Comparison of ENCODE assay signal across 1 cellular context in the genomic region with DNA sequence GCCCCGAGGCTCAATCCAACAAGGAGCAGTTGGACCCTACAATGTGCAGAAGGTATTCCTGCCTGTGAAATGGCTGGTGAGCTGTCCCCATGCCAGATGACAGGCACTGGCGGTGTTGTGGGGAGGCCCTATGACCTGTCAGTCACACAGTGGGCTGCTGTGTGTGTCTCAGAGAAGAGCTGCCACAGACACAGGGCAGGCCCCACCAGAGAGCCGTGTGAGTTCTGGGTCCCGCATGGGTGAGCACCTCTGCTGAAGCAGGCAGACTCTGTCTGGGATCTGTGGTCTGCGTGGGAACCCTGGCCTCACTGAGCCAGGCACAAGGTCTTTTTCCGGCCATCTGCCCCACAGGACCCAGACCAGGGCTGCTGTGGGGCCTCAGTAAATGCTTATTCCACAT.
TF ChIP-seq lines count a peak whose summit lies in the region.

No MANE protein-coding gene starts in this region.

TF ChIP-seq in K562, 482 proteins besides CTCF, POLR2A, EP300 and RAD21:
- TF ChIP-seq EP400 (IDR thresholded peaks at IDR 0.05) (no peak), CXXC5 (CRISPR knock-in tag; IDR thresholded peaks at IDR 0.05) (no peak)
- TF ChIP-seq, protein P1, sequence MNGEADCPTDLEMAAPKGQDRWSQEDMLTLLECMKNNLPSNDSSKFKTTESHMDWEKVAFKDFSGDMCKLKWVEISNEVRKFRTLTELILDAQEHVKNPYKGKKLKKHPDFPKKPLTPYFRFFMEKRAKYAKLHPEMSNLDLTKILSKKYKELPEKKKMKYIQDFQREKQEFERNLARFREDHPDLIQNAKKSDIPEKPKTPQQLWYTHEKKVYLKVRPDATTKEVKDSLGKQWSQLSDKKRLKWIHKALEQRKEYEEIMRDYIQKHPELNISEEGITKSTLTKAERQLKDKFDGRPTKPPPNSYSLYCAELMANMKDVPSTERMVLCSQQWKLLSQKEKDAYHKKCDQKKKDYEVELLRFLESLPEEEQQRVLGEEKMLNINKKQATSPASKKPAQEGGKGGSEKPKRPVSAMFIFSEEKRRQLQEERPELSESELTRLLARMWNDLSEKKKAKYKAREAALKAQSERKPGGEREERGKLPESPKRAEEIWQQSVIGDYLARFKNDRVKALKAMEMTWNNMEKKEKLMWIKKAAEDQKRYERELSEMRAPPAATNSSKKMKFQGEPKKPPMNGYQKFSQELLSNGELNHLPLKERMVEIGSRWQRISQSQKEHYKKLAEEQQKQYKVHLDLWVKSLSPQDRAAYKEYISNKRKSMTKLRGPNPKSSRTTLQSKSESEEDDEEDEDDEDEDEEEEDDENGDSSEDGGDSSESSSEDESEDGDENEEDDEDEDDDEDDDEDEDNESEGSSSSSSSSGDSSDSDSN (IDR thresholded peaks at IDR 0.05; ENCODE audit: borderline replicate concordance in 1 of 2, low read depth in 2 of 2, low read length in 2 of 2): no peak
- TF ChIP-seq, protein P2, sequence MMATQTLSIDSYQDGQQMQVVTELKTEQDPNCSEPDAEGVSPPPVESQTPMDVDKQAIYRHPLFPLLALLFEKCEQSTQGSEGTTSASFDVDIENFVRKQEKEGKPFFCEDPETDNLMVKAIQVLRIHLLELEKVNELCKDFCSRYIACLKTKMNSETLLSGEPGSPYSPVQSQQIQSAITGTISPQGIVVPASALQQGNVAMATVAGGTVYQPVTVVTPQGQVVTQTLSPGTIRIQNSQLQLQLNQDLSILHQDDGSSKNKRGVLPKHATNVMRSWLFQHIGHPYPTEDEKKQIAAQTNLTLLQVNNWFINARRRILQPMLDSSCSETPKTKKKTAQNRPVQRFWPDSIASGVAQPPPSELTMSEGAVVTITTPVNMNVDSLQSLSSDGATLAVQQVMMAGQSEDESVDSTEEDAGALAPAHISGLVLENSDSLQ (IDR thresholded peaks at IDR 0.05): peak; percentile 46; the same call in 1 of the 2 replicates
